Comparison of ENCODE assay signal across 1 cellular context in genomic region chr4:70197842-70198241, GRCh38.
TF ChIP-seq lines count a peak whose summit lies in the region.

No MANE protein-coding gene starts in this region.

TF ChIP-seq in H1, 55 proteins besides CTCF, POLR2A, EP300 and RAD21:
- TF ChIP-seq TEAD4 (IDR thresholded peaks at IDR 0.05; ENCODE audit: low read depth, low read length) (0 out of 2 replicates have a peak, but pooled peaks have one; percentile 42), CBX8 (IDR thresholded peaks at IDR 0.05; ENCODE audit: borderline replicate concordance, low read depth, low read length) (no peak)
